In the genomic region with DNA sequence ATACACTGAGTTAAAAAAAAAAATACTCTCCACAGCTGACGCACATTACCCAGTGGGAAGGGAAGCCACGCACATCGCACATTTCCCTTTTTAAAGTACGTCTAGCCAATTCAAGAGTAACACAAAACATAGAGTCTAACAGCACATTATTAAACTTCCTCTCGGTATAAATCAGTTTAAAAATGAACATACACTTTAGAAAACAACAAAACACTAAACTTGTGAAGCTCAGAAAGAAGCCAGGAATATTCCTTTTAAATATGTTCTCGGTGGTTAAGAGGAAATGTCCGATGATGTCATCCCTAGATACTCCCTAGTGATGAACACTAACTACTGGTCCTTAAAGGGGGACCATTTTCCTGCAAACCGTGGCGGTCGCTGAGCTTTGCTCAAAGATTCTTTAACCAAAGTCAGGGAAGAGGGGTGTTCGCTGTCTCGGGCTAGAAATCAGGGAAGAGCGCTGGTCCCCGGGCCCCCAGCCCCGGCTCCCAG, we compare ENCODE assay signal across 8 cellular contexts. TPM values are rescaled to one million over a fixed set of nuclear protein-coding genes. Genes with fewer than 3 reads are reported as not detected.
DNase-seq lines count a peak whose midpoint lies in the region; ATAC-seq, FAIRE-seq and TF ChIP-seq lines count a peak whose summit lies in the region.

No MANE protein-coding gene starts in this region.

- ATAC-seq in GM18861 (IDR thresholded peaks at IDR 0.05; ENCODE audit: unreplicated experiment) (peak; percentile 41), HG03045 (IDR thresholded peaks at IDR 0.05; ENCODE audit: unreplicated experiment) (peak; percentile 68), right cardiac atrium (peak; percentile 83 to 92)

- intact Hi-C loops in ascending aorta (cut with DNase I), result loop anchor here (2.0 to 5.0 kb wide), 4 partner anchors 73 to 460 kb away; partner anchors contain the start of gene SEMA6D
- intact Hi-C loops in right cardiac atrium (cut with DNase I), result no loop called here

- H3K9me3 ChIP-seq in ascending aorta, result no peaks in the 10 kb centered on the region
- no peaks in the 10 kb centered on the region for H3K9me3 ChIP-seq in right cardiac atrium (ENCODE audit: control insufficient read depth, low read length)

- no peaks in the 10 kb centered on the region for H3K36me3 ChIP-seq in ascending aorta

- WGBS in right cardiac atrium, result 3% methylated on average over 15 of the region's 15 CpGs

- peak; percentile 69 for DNase-seq in NCI-H2227 (lab: John Stamatoyannopoulos, UW; ENCODE audit: unreplicated experiment)
- no peak for DNase-seq in ascending aorta (ENCODE audit: low spot score in 2 of 2)
- no peak for DNase-seq in right cardiac atrium
- peak; percentile 69 for DNase-seq in renal cortical epithelial cell (ENCODE audit: low read depth)
- DNase-seq in D721Med (ENCODE audit: insufficient read length, low spot score), result no peak

- H3K4me3 ChIP-seq in ascending aorta (peak overlapping the region; percentile 63 to 80), right cardiac atrium (ENCODE audit: low read length) (peak overlapping the region; percentile 89)

- no peak for TF ChIP-seq CTCF in C4-2B (conservative IDR thresholded peaks at IDR 0.05)
- no peak for TF ChIP-seq CTCF in ascending aorta (IDR thresholded peaks at IDR 0.05)
- no peak for TF ChIP-seq CTCF in D721Med (IDR thresholded peaks at IDR 0.05; ENCODE audit: insufficient read depth, missing control alignments)

- H3K27me3 ChIP-seq in ascending aorta (no peaks in the 10 kb centered on the region), right cardiac atrium (ENCODE audit: control insufficient read depth, insufficient read depth) (no peaks in the 10 kb centered on the region)

- FAIRE-seq in D721Med (lab: Jason Lieb, UNC), result no peak

- H3K27ac ChIP-seq in C4-2B (peak overlapping the region; percentile 71), ascending aorta (peak overlapping the region; percentile 92 to 96), right cardiac atrium (ENCODE audit: low read length) (no peak overlapping the region)

- peaks cover 0 to 6% of the 10 kb centered on the region in 2 donors for H3K4me1 ChIP-seq in ascending aorta
- no peaks in the 10 kb centered on the region for H3K4me1 ChIP-seq in right cardiac atrium (ENCODE audit: control insufficient read depth, insufficient read depth, low read length)

RNA-seq across cellular contexts. Expression of gene MYEF2, which starts 0.7 kb away (rescaled TPM):
- 13.6 TPM for total RNA-seq in ascending aorta
- 10 to 100 TPM; 10.2 to 17.5 (median 13.3) TPM for total RNA-seq in right cardiac atrium
- polyA plus RNA-seq in right cardiac atrium, result 7.2 TPM
- 20.5 and 44.5 TPM in 2 replicates for total RNA-seq in renal cortical epithelial cell

RNA-seq across cellular contexts. Expression of gene CTXN2, which starts 14.0 kb away (rescaled TPM):
- not detected for total RNA-seq in ascending aorta
- not detected for total RNA-seq in right cardiac atrium
- polyA plus RNA-seq in right cardiac atrium, result not detected
- 0.05 TPM in 1 of 2 replicates, not detected in the other for total RNA-seq in renal cortical epithelial cell

RNA-seq across cellular contexts. Expression of gene SLC12A1, which starts 28.7 kb away (rescaled TPM):
- total RNA-seq in ascending aorta (not detected), right cardiac atrium (not detected), renal cortical epithelial cell (0.17 and 14.1 TPM in 2 replicates)
- not detected for polyA plus RNA-seq in right cardiac atrium

RNA-seq across cellular contexts. Expression of gene SLC24A5, which starts 56.6 kb away (rescaled TPM):
- total RNA-seq in ascending aorta (not detected), right cardiac atrium (not detected), renal cortical epithelial cell (not detected in 2 replicates)
- not detected for polyA plus RNA-seq in right cardiac atrium

Comparison
In these comparisons a context has a peak if more than half of its experiments do, and no peak if none do; other contexts are left out.
1. DNase-seq: peak in NCI-H2227 (single experiment) and renal cortical epithelial cell (single experiment); none in ascending aorta (0 of 2), right cardiac atrium (0 of 3) and D721Med (single experiment).
2. Peak in every context shown above with its lines, with median percentiles within 50 percentile points of each other: ATAC-seq.